In genomic region chr17:77943971-77944370, GRCh38 we compare ENCODE assay signal across 19 cellular contexts.
"Had no signal": no experiment of that assay in that cellular context is flagged by ENCODE, and none has a peak within 500 bp of the region (broad histone marks: within the 10 kb centered on the region; RNA-seq: fewer than 3 reads in every experiment).

No MANE protein-coding gene starts in this region.

- H2AFZ ChIP-seq: parathyroid adenoma had no signal

- H3K4me2 ChIP-seq: smooth muscle cell had no signal

- H3K4me3 ChIP-seq: gastrocnemius medialis, lung, right lobe of liver, smooth muscle cell, stomach, transverse colon, upper lobe of right lung, uterus had no signal

- H3K9ac ChIP-seq: parathyroid adenoma had no signal

- H3K27ac ChIP-seq: epithelial cell of prostate, gastrocnemius medialis, parathyroid adenoma, right lobe of liver, stomach, transverse colon, upper lobe of right lung, uterus had no signal

- H3K4me1 ChIP-seq: gastrocnemius medialis, parathyroid adenoma, right lobe of liver, transverse colon, upper lobe of right lung, uterus had no signal

- H3K79me2 ChIP-seq: parathyroid adenoma had no signal

- DNase-seq: effector CD8-positive, alpha-beta T cell; endodermal cell; gastrocnemius medialis; natural killer cell; right lobe of liver; stimulated activated CD4-positive, alpha-beta T cell treated with anti-CD3 and anti-CD28 coated beads, Interleukin-12 subunit alpha, Interleukin-12 subunit beta, amount 100 ng/mL, for 4 hours; stimulated activated CD4-positive, alpha-beta T cell treated with anti-CD3 and anti-CD28 coated beads, Interleukin-1b, Interleukin-23, amount 100 ng/mL, for 48 hours; stimulated activated CD4-positive, alpha-beta T cell treated with anti-CD3 and anti-CD28 coated beads, Interleukin-4, amount 100 ng/mL, for 24 hours; stimulated activated naive CD4-positive, alpha-beta T cell treated with Interleukin-2 at 50 U/mL for 16 hours; stomach; transverse colon; upper lobe of right lung; uterus had no signal

- ATAC-seq: esophagus mucosa; gastrocnemius medialis; natural killer cell; right lobe of liver; stimulated activated effector memory CD8-positive, alpha-beta T cell treated with anti-CD3 and anti-CD28 coated beads, Interleukin-12 subunit alpha, Interleukin-12 subunit beta, amount 100 ng/mL, for 72 hours had no signal

- H3K9me3 ChIP-seq: gastrocnemius medialis, right lobe of liver, stomach, transverse colon, upper lobe of right lung, uterus had no signal

- H3K36me3 ChIP-seq: gastrocnemius medialis, right lobe of liver, stomach, transverse colon, upper lobe of right lung, uterus had no signal

- H3K27me3 ChIP-seq: gastrocnemius medialis, right lobe of liver, stomach, upper lobe of right lung, uterus had no signal
